Comparison of ENCODE assay signal across 8 cellular contexts in genomic region chr7:151754142-151754590, GRCh38.
A peak's percentile ranks its signal among the peaks of the same experiment; 100 is the strongest.
DNase-seq lines count a peak whose midpoint lies in the region; TF ChIP-seq lines count a peak whose summit lies in the region.

No MANE protein-coding gene starts in this region.

- H3K27ac ChIP-seq in BLaER1 (peak overlapping the region; percentile 41; the same call in 1 of the 2 replicates), stomach smooth muscle (ENCODE audit: low read length) (peak overlapping the region; percentile 62)

- DNase-seq in NCI-H510A treated with DMSO at 0.1 percent for 48 hours (lab: John Stamatoyannopoulos, UW) (peak; percentile 24), choroid plexus epithelial cell (ENCODE audit: low read depth) (peak; percentile 99), kidney tubule cell (ENCODE audit: low spot score) (peak; percentile 99), NCI-H187 treated with DMSO at 0.1 percent for 48 hours (lab: John Stamatoyannopoulos, UW) (no peak)
- DNase-seq in activated CD4-positive, CD25-positive, alpha-beta regulatory T cell (lab: John Stamatoyannopoulos, UW): no peak

- H3K27me3 ChIP-seq in BLaER1: no peaks in the 10 kb centered on the region
- H3K27me3 ChIP-seq in stomach smooth muscle (ENCODE audit: control insufficient read depth in 1 of 2, insufficient read depth in 2 of 2, low read length in 2 of 2): no peaks in the 10 kb centered on the region

- peak; percentile 82 for TF ChIP-seq CTCF in GM12873 (IDR thresholded peaks at IDR 0.05; ENCODE audit: insufficient read depth, low read depth, low read length, missing control alignments)
- peak; percentile 98 for TF ChIP-seq CTCF in choroid plexus epithelial cell (conservative IDR thresholded peaks at IDR 0.05; ENCODE audit: low read depth, low read length)

- peaks cover 37% of the 10 kb centered on the region for H3K4me1 ChIP-seq in BLaER1
- peaks cover 53% of the 10 kb centered on the region for H3K4me1 ChIP-seq in stomach smooth muscle (ENCODE audit: control insufficient read depth, insufficient read depth, low read length)

- H3K9ac ChIP-seq in BLaER1 (no peak overlapping the region; the same call in 1 of the 2 replicates), stomach smooth muscle (ENCODE audit: low read length in 2 of 2) (peak overlapping the region in 1 of 2 donors; percentile 12)

- no peaks in the 10 kb centered on the region for H3K9me3 ChIP-seq in BLaER1
- no peaks in the 10 kb centered on the region for H3K9me3 ChIP-seq in stomach smooth muscle (ENCODE audit: control insufficient read depth in 2 of 2, low read length in 2 of 2)

- H3K4me3 ChIP-seq in BLaER1: no peak overlapping the region
- no peak overlapping the region for H3K4me3 ChIP-seq in choroid plexus epithelial cell (ENCODE audit: low read depth, low read length)
- peak overlapping the region in 1 of 2 donors; percentile 29 for H3K4me3 ChIP-seq in stomach smooth muscle (ENCODE audit: low read length in 2 of 2)

- H3K36me3 ChIP-seq in BLaER1: no peaks in the 10 kb centered on the region
- H3K36me3 ChIP-seq in stomach smooth muscle (ENCODE audit: control insufficient read depth in 2 of 2, insufficient read depth in 2 of 2, low read length in 2 of 2): no peaks in the 10 kb centered on the region

- 0 out of 2 replicates have a peak, but pooled peaks cover 3% of the 10 kb centered on the region for H4K20me1 ChIP-seq in BLaER1

- H3K4me2 ChIP-seq in BLaER1: peak overlapping the region; percentile 67

Comparison
In these comparisons a context has a peak if more than half of its experiments do, and no peak if none do; other contexts are left out.
1. DNase-seq: peak in NCI-H510A treated with DMSO at 0.1 percent for 48 hours (single experiment), choroid plexus epithelial cell (single experiment) and kidney tubule cell (single experiment); none in activated CD4-positive, CD25-positive, alpha-beta regulatory T cell (0 of 4) and NCI-H187 treated with DMSO at 0.1 percent for 48 hours (single experiment).